In genomic region chr19:50026550-50026906, GRCh38 we compare ENCODE assay signal across 8 cellular contexts. TPM values are rescaled to one million over a fixed set of nuclear protein-coding genes. Genes with fewer than 3 reads are reported as not detected.
A peak's percentile ranks its signal among the peaks of the same experiment; 100 is the strongest.
DNase-seq lines count a peak whose midpoint lies in the region; ATAC-seq, FAIRE-seq and TF ChIP-seq lines count a peak whose summit lies in the region.

No MANE protein-coding gene starts in this region.

- H2BK12ac ChIP-seq in H1 (ENCODE audit: low read depth, low read length) = no peak overlapping the region

- no peak for FAIRE-seq in H1 (lab: Jason Lieb, UNC)

- peaks cover 6% of the 10 kb centered on the region for H3K36me3 ChIP-seq in CD4-positive, alpha-beta memory T cell (ENCODE audit: insufficient read depth, low read length)
- H3K36me3 ChIP-seq in OCI-LY1 (ENCODE audit: insufficient read depth, low read length) (peaks cover 24% of the 10 kb centered on the region), H1 (ENCODE audit: control insufficient read depth in 2 of 4, insufficient read depth in 4 of 4, low read length in 3 of 4) (peaks cover 2 to 3% (median 2%) of the 10 kb centered on the region in 4 experiments; a peak in 6 of 8 replicates), osteoblast (ENCODE audit: insufficient read depth, low read length) (peaks cover 9% of the 10 kb centered on the region)

- H3K9me3 ChIP-seq in CD4-positive, alpha-beta memory T cell (ENCODE audit: control insufficient read depth in 1 of 2, low read length in 2 of 2) = no peaks in the 10 kb centered on the region
- H3K9me3 ChIP-seq in OCI-LY1 (ENCODE audit: low read length) = no peaks in the 10 kb centered on the region
- H3K9me3 ChIP-seq in H1 (ENCODE audit: insufficient read depth in 2 of 2, low read depth in 1 of 2, low read length in 1 of 2) = no peaks in the 10 kb centered on the region
- no peaks in the 10 kb centered on the region for H3K9me3 ChIP-seq in osteoblast (ENCODE audit: low read depth, low read length)

- H3K27ac ChIP-seq in CD4-positive, alpha-beta memory T cell (ENCODE audit: low read depth, low read length) = peak overlapping the region; percentile 96
- no peak overlapping the region for H3K27ac ChIP-seq in OCI-LY1 (ENCODE audit: low read depth, low read length, poor library complexity, severe bottlenecking)
- H3K27ac ChIP-seq in H1 (ENCODE audit: low read depth, low read length) = no peak overlapping the region
- no peak overlapping the region for H3K27ac ChIP-seq in osteoblast (ENCODE audit: low read depth, low read length)

- no peak overlapping the region for H4K8ac ChIP-seq in H1 (ENCODE audit: extremely low read depth, insufficient read depth, low read length)

- H2BK5ac ChIP-seq in H1 (ENCODE audit: low read depth, low read length) = no peak overlapping the region

- H3K9me3 Mint-ChIP-seq in CD4-positive, alpha-beta memory T cell = peaks cover 0 to 6% (median 0%) of the 10 kb centered on the region in 8 donors

- H3K56ac ChIP-seq in H1 (replicated peaks; ENCODE audit: insufficient read length, low read depth, low read length) = no peak overlapping the region

- TF ChIP-seq CTCF in OCI-LY1 (IDR thresholded peaks at IDR 0.05; ENCODE audit: low read length) (no peak), H1 (IDR thresholded peaks at IDR 0.05; ENCODE audit: control extremely low read depth in 1 of 3, insufficient read depth in 1 of 3, low read depth in 1 of 3, low read length in 3 of 3) (no peak), osteoblast (IDR thresholded peaks at IDR 0.05; ENCODE audit: extremely low read depth, low read depth, low read length) (no peak)

- no peak overlapping the region for H3K18ac ChIP-seq in H1 (ENCODE audit: extremely low read depth, low read length)

- no peaks in the 10 kb centered on the region for H3K27me3 ChIP-seq in CD4-positive, alpha-beta memory T cell (ENCODE audit: insufficient read depth, low read length)
- H3K27me3 ChIP-seq in OCI-LY1 (ENCODE audit: insufficient read depth, low read length) (no peaks in the 10 kb centered on the region), H1 (replicated peaks in 1 of 4; ENCODE audit: control insufficient read depth in 3 of 4, extremely low read depth in 1 of 4, insufficient read depth in 3 of 4, low read length in 3 of 4) (no peaks in the 10 kb centered on the region), osteoblast (ENCODE audit: insufficient read depth, low read length) (no peaks in the 10 kb centered on the region)

- peaks cover 7% of the 10 kb centered on the region; the same call in 1 of the 2 replicates for H3K23me2 ChIP-seq in H1 (ENCODE audit: low read depth, low read length)

- peaks cover 26% of the 10 kb centered on the region for H3K4me1 ChIP-seq in CD4-positive, alpha-beta memory T cell (ENCODE audit: insufficient read depth, low read length)
- H3K4me1 ChIP-seq in OCI-LY1 (ENCODE audit: insufficient read depth, low read length, severe bottlenecking) (peaks cover 36% of the 10 kb centered on the region), H1 (replicated peaks in 1 of 4; ENCODE audit: control insufficient read depth in 3 of 4, insufficient read depth in 4 of 4, low read length in 3 of 4) (peaks cover 0 to 6% (median 0%) of the 10 kb centered on the region in 4 experiments; a peak in 3 of 7 replicates), osteoblast (ENCODE audit: insufficient read depth, low read length) (peaks cover 17% of the 10 kb centered on the region)

- H3K79me2 ChIP-seq in OCI-LY1 (ENCODE audit: insufficient read depth, low read length) = peaks cover 18% of the 10 kb centered on the region
- H3K79me2 ChIP-seq in H1 (ENCODE audit: control insufficient read depth in 1 of 2, insufficient read depth in 2 of 2, low read length in 2 of 2) = peaks cover 3 to 31% of the 10 kb centered on the region in 2 experiments; a peak in 3 of 4 replicates
- peaks cover 85% of the 10 kb centered on the region for H3K79me2 ChIP-seq in osteoblast (ENCODE audit: insufficient read depth, low read length)

- no peak for DNase-seq in CD4-positive, alpha-beta memory T cell
- no peak for DNase-seq in H1 (ENCODE audit: low read depth in 1 of 2, low spot score in 2 of 2)
- DNase-seq in osteoblast (ENCODE audit: insufficient read length, low spot score, missing footprints) = no peak
- no peak for DNase-seq in NAMALWA (ENCODE audit: low spot score)

- no peaks in the 10 kb centered on the region for H3K27me3 Mint-ChIP-seq in CD4-positive, alpha-beta memory T cell

- no peak for TF ChIP-seq POLR2A in H1 (IDR thresholded peaks at IDR 0.05; ENCODE audit: control extremely low read depth in 1 of 2, low read depth in 2 of 2, low read length in 2 of 2)

- H3K4ac ChIP-seq in H1 (replicated peaks; ENCODE audit: insufficient read length, low read depth, low read length) = no peak overlapping the region

- H3K4me2 ChIP-seq in OCI-LY1 (ENCODE audit: low read length) (peak overlapping the region; percentile 79), H1 (ENCODE audit: insufficient read depth in 1 of 2, low read depth in 2 of 2, low read length in 2 of 2) (peak overlapping the region; percentile 73 to 87), osteoblast (ENCODE audit: insufficient read depth, low read length) (peak overlapping the region; percentile 91)

- no peaks in the 10 kb centered on the region for H3K9me2 ChIP-seq in OCI-LY1 (ENCODE audit: low read depth, low read length)

- no peak overlapping the region for H2BK20ac ChIP-seq in H1 (ENCODE audit: low read length)

- H4K5ac ChIP-seq in H1 (ENCODE audit: insufficient read length, low read depth, low read length) = no peak overlapping the region

- no peaks in the 10 kb centered on the region; the same call in 1 of the 2 replicates for H3K79me1 ChIP-seq in H1 (ENCODE audit: low read depth, low read length)

- H3K36me3 Mint-ChIP-seq in CD4-positive, alpha-beta memory T cell = peaks cover 3 to 21% of the 10 kb centered on the region in 2 donors

- H3K4me3 ChIP-seq in CD4-positive, alpha-beta memory T cell (ENCODE audit: low read length in 2 of 2) = peak overlapping the region in 1 of 2 donors; percentile 62
- H3K4me3 ChIP-seq in OCI-LY1 (ENCODE audit: low read depth, low read length, poor library complexity, severe bottlenecking) (peak overlapping the region; percentile 75), H1 (ENCODE audit: extremely low read depth in 1 of 4, insufficient read depth in 2 of 4, low read depth in 3 of 4, low read length in 4 of 4) (peak overlapping the region; percentile 73 to 92 (median 90); a peak in 7 of 8 replicates), osteoblast (ENCODE audit: insufficient read depth, low read length) (peak overlapping the region; percentile 100)

- ATAC-seq in HG03565 (IDR thresholded peaks at IDR 0.05; ENCODE audit: unreplicated experiment) = no peak
- no peak for ATAC-seq in HG02763 (IDR thresholded peaks at IDR 0.05; ENCODE audit: unreplicated experiment)
- ATAC-seq in GM18870 (IDR thresholded peaks at IDR 0.05; ENCODE audit: unreplicated experiment) = no peak

- CTCF ChIA-PET in CD4-positive, alpha-beta memory T cell (lab: Charles Lee; ENCODE audit: partially characterized antibody) = interaction anchor here (0.7 kb wide), 1 partner anchor 21 kb away, joined by 4 read pairs; no protein-coding TSS in a partner anchor
- CTCF ChIA-PET in H1 (lab: Charles Lee; ENCODE audit: partially characterized antibody) = interaction anchor here (1.3 kb wide), 1 partner anchor 215 kb away, joined by 3 read pairs; no protein-coding TSS in a partner anchor

- 94% methylated on average over 4 of the region's 7 CpGs; no CpG with 5 or more reads in 1 of the 2 experiments for WGBS in H1 (ENCODE audit: extremely low coverage in 1 of 2, insufficient coverage in 1 of 2, insufficient read length in 1 of 2, insufficient replicate concordance in 2 of 2, low coverage in 1 of 2, low lambda C conversion rate in 2 of 2, missing lambda C conversion rate in 1 of 2), 2 experiments

- H3K4me1 Mint-ChIP-seq in CD4-positive, alpha-beta memory T cell = peaks cover 27 to 60% (median 40%) of the 10 kb centered on the region in 4 donors

- H2AFZ ChIP-seq in OCI-LY1 (ENCODE audit: low read length) = no peak overlapping the region
- no peak overlapping the region for H2AFZ ChIP-seq in H1 (ENCODE audit: low read length)
- H2AFZ ChIP-seq in osteoblast (ENCODE audit: low read length) = no peak overlapping the region

- no peak overlapping the region for H3K9ac ChIP-seq in OCI-LY1 (ENCODE audit: low read length)
- no peak overlapping the region for H3K9ac ChIP-seq in H1 (replicated peaks in 1 of 4; ENCODE audit: extremely low read depth in 1 of 4, low read depth in 3 of 4, low read length in 3 of 4)

- H3K27ac Mint-ChIP-seq in CD4-positive, alpha-beta memory T cell = peak overlapping the region; percentile 88 to 100 (median 100)

- POLR2A ChIA-PET in CD4-positive, alpha-beta memory T cell (lab: Charles Lee; ENCODE audit: partially characterized antibody) = interaction anchor here (2.9 kb wide), 1 partner anchor 24 kb away, joined by 15 read pairs; no protein-coding TSS in a partner anchor
- POLR2A ChIA-PET in H1 (lab: Charles Lee; ENCODE audit: partially characterized antibody) = interaction anchor here (1.4 to 1.5 kb wide), 2 partner anchors 16 to 137 kb away, joined by 3 to 4 read pairs; no protein-coding TSS in a partner anchor

- peak overlapping the region; percentile 96 to 99 (median 97) for H3K4me3 Mint-ChIP-seq in CD4-positive, alpha-beta memory T cell

- TF ChIP-seq EP300 in H1 (IDR thresholded peaks at IDR 0.05; ENCODE audit: borderline replicate concordance in 1 of 2, low read depth in 2 of 2, low read length in 2 of 2) = no peak

- H4K20me1 ChIP-seq in OCI-LY1 (ENCODE audit: insufficient read depth, low read length) = no peaks in the 10 kb centered on the region
- H4K20me1 ChIP-seq in H1 (replicated peaks in 1 of 2; ENCODE audit: control insufficient read depth in 1 of 2, insufficient read depth in 2 of 2, low read length in 2 of 2) = peaks cover 2 to 5% of the 10 kb centered on the region in 2 experiments
- peaks cover 25% of the 10 kb centered on the region for H4K20me1 ChIP-seq in osteoblast (ENCODE audit: insufficient read depth, low read length)

- TF ChIP-seq RAD21 in H1 (IDR thresholded peaks at IDR 0.05 in 1 of 2, conservative IDR thresholded peaks at IDR 0.05 in 1 of 2; ENCODE audit: low read depth in 2 of 2, low read length in 2 of 2) = no peak

- no peak overlapping the region for H3K14ac ChIP-seq in H1 (ENCODE audit: insufficient read length)

- H2BK15ac ChIP-seq in H1 (ENCODE audit: low read length) = no peak overlapping the region

- H3F3A ChIP-seq in OCI-LY1 (ENCODE audit: insufficient read depth, low read length) = no peaks in the 10 kb centered on the region

- intact Hi-C loops in CD4-positive, alpha-beta memory T cell (cut with micrococcal nuclease) = loop anchor here (5.0 to 10.0 kb wide), 2 partner anchors 209 to 778 kb away; partner anchors contain the start of gene MED25

- no peak overlapping the region for H2AK5ac ChIP-seq in H1 (ENCODE audit: low read depth, low read length)

- H2BK120ac ChIP-seq in H1 (replicated peaks; ENCODE audit: low read depth, low read length) = no peak overlapping the region

- no peak overlapping the region for H3K23ac ChIP-seq in H1 (ENCODE audit: insufficient read length)

- no peak overlapping the region for H4K91ac ChIP-seq in H1 (replicated peaks; ENCODE audit: insufficient read length, low read length)

RNA-seq across cellular contexts. Expression of gene ZNF473, which starts 0.7 kb away (rescaled TPM):
- total RNA-seq in CD4-positive, alpha-beta memory T cell = 1 to 10 TPM; 8.8 to 9.0 TPM
- polyA plus RNA-seq in CD4-positive, alpha-beta memory T cell = 1 to 10 TPM; 2.0 to 5.1 TPM
- total RNA-seq in H1 (2021; fragmentation: NEBNext Ultra II Directional; extraction: Animal tissue kit (Norgen Biotek cat#: 25700)) = 11.0 and 11.7 TPM in 2 replicates
- 5.2 and 5.8 TPM in 2 replicates for polyA plus RNA-seq in H1 (2011; rRNA removed)
- 7.0 TPM for polyA plus RNA-seq in H1 (2011; cell fraction: cytosol; rRNA removed)
- 15.3 TPM for polyA plus RNA-seq in H1 (2011; cell fraction: nucleus; rRNA removed)
- polyA plus RNA-seq in H1 (2012, experiment 1 of 2) = 5.4 to 8.6 TPM (median 6.7 TPM) in 4 replicates
- polyA plus RNA-seq in H1 (2012, experiment 2 of 2) = 0.75 TPM
- polyA plus RNA-seq in H1 (2013, experiment 1 of 2) = 5.4 TPM
- polyA plus RNA-seq in H1 (2013, experiment 2 of 2) = 4.7 TPM
- 21.4 and 23.0 TPM in 2 replicates for polyA minus RNA-seq in H1 (2011; rRNA and poly(A)+ RNA removed)
- 9.7 TPM for polyA minus RNA-seq in H1 (2011; cell fraction: cytosol; rRNA and poly(A)+ RNA removed)
- 21.8 TPM for polyA minus RNA-seq in H1 (2011; cell fraction: nucleus; rRNA and poly(A)+ RNA removed)
- 8.3 and 8.8 TPM in 2 replicates for total RNA-seq in osteoblast

RNA-seq across cellular contexts. Expression of gene VRK3, which starts 1.4 kb away (rescaled TPM):
- 100 to 1,000 TPM; 109 to 114 TPM for total RNA-seq in CD4-positive, alpha-beta memory T cell
- 100 to 1,000 TPM in 1 of 2 donors, 10 to 100 TPM in 1; 85.8 to 106 TPM for polyA plus RNA-seq in CD4-positive, alpha-beta memory T cell
- total RNA-seq in H1 (2021; fragmentation: NEBNext Ultra II Directional; extraction: Animal tissue kit (Norgen Biotek cat#: 25700)) = 34.5 and 36.1 TPM in 2 replicates
- 18.4 and 21.3 TPM in 2 replicates for polyA plus RNA-seq in H1 (2011; rRNA removed)
- polyA plus RNA-seq in H1 (2011; cell fraction: cytosol; rRNA removed) = 24.1 TPM
- polyA plus RNA-seq in H1 (2011; cell fraction: nucleus; rRNA removed) = 24.9 TPM
- polyA plus RNA-seq in H1 (2012, experiment 1 of 2) = 28.5 to 33.8 TPM (median 30.1 TPM) in 4 replicates
- polyA plus RNA-seq in H1 (2012, experiment 2 of 2) = 27.2 TPM
- polyA plus RNA-seq in H1 (2013, experiment 1 of 2) = 21.5 TPM
- polyA plus RNA-seq in H1 (2013, experiment 2 of 2) = 20.4 TPM
- 15.9 and 19.5 TPM in 2 replicates for polyA minus RNA-seq in H1 (2011; rRNA and poly(A)+ RNA removed)
- polyA minus RNA-seq in H1 (2011; cell fraction: cytosol; rRNA and poly(A)+ RNA removed) = 10.3 TPM
- 24.9 TPM for polyA minus RNA-seq in H1 (2011; cell fraction: nucleus; rRNA and poly(A)+ RNA removed)
- total RNA-seq in osteoblast = 24.2 and 30.6 TPM in 2 replicates
